9 cellular contexts compared by ENCODE assay signal in the genomic region with DNA sequence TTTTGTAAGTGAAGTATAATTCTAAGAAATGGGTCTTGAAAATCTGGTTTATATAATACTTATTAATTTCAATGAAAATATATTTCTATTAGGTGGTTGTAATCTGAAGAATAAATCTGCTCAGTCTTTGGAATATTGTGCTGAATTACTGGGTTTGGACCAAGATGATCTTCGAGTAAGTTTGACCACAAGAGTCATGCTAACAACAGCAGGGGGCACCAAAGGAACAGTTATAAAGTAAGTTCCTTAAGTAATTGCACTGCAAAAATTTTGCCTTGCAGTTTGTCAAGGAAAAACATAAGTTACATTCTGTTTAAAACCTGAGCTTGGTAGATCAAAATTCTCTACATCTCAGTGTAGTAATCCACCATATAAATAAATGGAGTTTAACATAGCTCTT.
DNase-seq lines count a peak whose midpoint lies in the region; ATAC-seq, FAIRE-seq and TF ChIP-seq lines count a peak whose summit lies in the region.
"Had no signal": no experiment of that assay in that cellular context is flagged by ENCODE, and none has a peak within 500 bp of the region (broad histone marks: within the 10 kb centered on the region; RNA-seq: fewer than 3 reads in every experiment).

No MANE protein-coding gene starts in this region.

- H3K4me1 Mint-ChIP-seq in progenitor cell of endocrine pancreas (ENCODE audit: low read depth), result peaks cover 19% of the 10 kb centered on the region
- no peaks in the 10 kb centered on the region for H3K4me1 Mint-ChIP-seq in natural killer cell treated with Interleukin-12 subunit alpha and Interleukin-12 subunit beta and Interleukin-15 and Interleukin-18, amount 100 ng/mL, for 72 hours (ENCODE audit: low read depth in 2 of 2)

- no peak overlapping the region for H3K27ac Mint-ChIP-seq in progenitor cell of endocrine pancreas
- H3K27ac Mint-ChIP-seq in natural killer cell treated with Interleukin-12 subunit alpha and Interleukin-12 subunit beta and Interleukin-15 and Interleukin-18, amount 100 ng/mL, for 72 hours, result no peak overlapping the region
- H3K27ac Mint-ChIP-seq: activated naive CD8-positive, alpha-beta T cell had no signal

- H3K27me3 ChIP-seq in HAP-1 (ENCODE audit: low read depth), result no peaks in the 10 kb centered on the region

- in situ Hi-C loops in HAP-1 (cut with MboI; ENCODE audit: low sequenced_read_pairs), result no loop called here

- H3K4me3 Mint-ChIP-seq in progenitor cell of endocrine pancreas (ENCODE audit: low read depth), result no peak overlapping the region
- H3K4me3 Mint-ChIP-seq in natural killer cell treated with Interleukin-12 subunit alpha and Interleukin-12 subunit beta and Interleukin-15 and Interleukin-18, amount 100 ng/mL, for 72 hours, result no peak overlapping the region
- H3K4me3 Mint-ChIP-seq: activated naive CD8-positive, alpha-beta T cell had no signal

- FAIRE-seq in RCC 7860 (lab: Jason Lieb, UNC), result peak; percentile 53

- H3K9me3 ChIP-seq in HAP-1, result no peaks in the 10 kb centered on the region

- peak; percentile 24 for DNase-seq in NCI-H2227 (lab: John Stamatoyannopoulos, UW; ENCODE audit: unreplicated experiment)
- no peak for DNase-seq in NCI-H2227 treated with DMSO at 0.1 percent for 48 hours (lab: John Stamatoyannopoulos, UW)
- peak; percentile 50 to 64 for DNase-seq in HAP-1 (ENCODE audit: low spot score in 2 of 2)
- DNase-seq in RCC 7860 (ENCODE audit: low spot score), result peak; percentile 13
- DNase-seq in erythroblast (lab: John Stamatoyannopoulos, UW), result peak; percentile 58 to 70
- no peak for DNase-seq in progenitor cell of endocrine pancreas (ENCODE audit: low spot score, unreplicated experiment)
- DNase-seq in sciatic nerve (ENCODE audit: low spot score), result no peak
- DNase-seq in natural killer cell treated with Interleukin-12 subunit alpha and Interleukin-12 subunit beta and Interleukin-15 and Interleukin-18, amount 100 ng/mL, for 72 hours (ENCODE audit: low spot score), result no peak

- peak; percentile 57 for TF ChIP-seq CTCF in progenitor cell of endocrine pancreas (IDR thresholded peaks at IDR 0.05; ENCODE audit: unreplicated experiment)

- H3K4me1 ChIP-seq in HAP-1, result no peaks in the 10 kb centered on the region

- no peak for ATAC-seq in sciatic nerve
- no peak for ATAC-seq in natural killer cell treated with Interleukin-12 subunit alpha and Interleukin-12 subunit beta and Interleukin-15 and Interleukin-18, amount 100 ng/mL, for 72 hours

- intact Hi-C loops in sciatic nerve (cut with DNase I), result no loop called here

- H3K4me3 ChIP-seq in HAP-1, result no peak overlapping the region

- no peak for TF ChIP-seq POLR2A in erythroblast (IDR thresholded peaks at IDR 0.05; ENCODE audit: low read length)

- H3K27me3 Mint-ChIP-seq in progenitor cell of endocrine pancreas, result no peaks in the 10 kb centered on the region
- H3K27me3 Mint-ChIP-seq in natural killer cell treated with Interleukin-12 subunit alpha and Interleukin-12 subunit beta and Interleukin-15 and Interleukin-18, amount 100 ng/mL, for 72 hours, result no peaks in the 10 kb centered on the region
- H3K27me3 Mint-ChIP-seq: activated naive CD8-positive, alpha-beta T cell had no signal

- H3K36me3 Mint-ChIP-seq in progenitor cell of endocrine pancreas (ENCODE audit: insufficient read depth), result peaks cover 20% of the 10 kb centered on the region
- no peaks in the 10 kb centered on the region for H3K36me3 Mint-ChIP-seq in natural killer cell treated with Interleukin-12 subunit alpha and Interleukin-12 subunit beta and Interleukin-15 and Interleukin-18, amount 100 ng/mL, for 72 hours
- H3K36me3 Mint-ChIP-seq: activated naive CD8-positive, alpha-beta T cell had no signal

- no peaks in the 10 kb centered on the region for H3K9me3 Mint-ChIP-seq in progenitor cell of endocrine pancreas (ENCODE audit: low read depth)
- no peaks in the 10 kb centered on the region for H3K9me3 Mint-ChIP-seq in natural killer cell treated with Interleukin-12 subunit alpha and Interleukin-12 subunit beta and Interleukin-15 and Interleukin-18, amount 100 ng/mL, for 72 hours

- H3K36me3 ChIP-seq in HAP-1 (replicated peaks), result no peaks in the 10 kb centered on the region

Comparison
In these comparisons a context has a peak if more than half of its experiments do, and no peak if none do; other contexts are left out.
1. DNase-seq: peak in NCI-H2227 (single experiment), HAP-1 (2 of 2), RCC 7860 (single experiment) and erythroblast (2 of 2); none in NCI-H2227 treated with DMSO at 0.1 percent for 48 hours (single experiment), progenitor cell of endocrine pancreas (single experiment), sciatic nerve (single experiment) and natural killer cell treated with Interleukin-12 subunit alpha and Interleukin-12 subunit beta and Interleukin-15 and Interleukin-18, amount 100 ng/mL, for 72 hours (single experiment).